In genomic region chr7:19116121-19117080, GRCh38 we compare ENCODE assay signal across 1 cellular context.
TF ChIP-seq lines count a peak whose summit lies in the region.

No MANE protein-coding gene starts in this region.

TF ChIP-seq in H1, 55 proteins besides CTCF, POLR2A, EP300 and RAD21:
- TF ChIP-seq TBP (IDR thresholded peaks at IDR 0.05; ENCODE audit: low read depth, low read length): no peak
- TF ChIP-seq CEBPB (IDR thresholded peaks at IDR 0.05; ENCODE audit: low read depth, low read length): no peak
- no peak for TF ChIP-seq BACH1 (IDR thresholded peaks at IDR 0.05; ENCODE audit: low read length)
- peak; percentile 85 for TF ChIP-seq CBX8 (IDR thresholded peaks at IDR 0.05; ENCODE audit: borderline replicate concordance, low read depth, low read length)
- no peak for TF ChIP-seq CHD1 (IDR thresholded peaks at IDR 0.05; ENCODE audit: low read depth, low read length)
- no peak for TF ChIP-seq POLR2AphosphoS5 (IDR thresholded peaks at IDR 0.05; ENCODE audit: low read depth, low read length)
- peak; percentile 67 for TF ChIP-seq ASH2L (IDR thresholded peaks at IDR 0.05; ENCODE audit: low read length)
- no peak for TF ChIP-seq KDM5A (IDR thresholded peaks at IDR 0.05; ENCODE audit: low read length)
- no peak for TF ChIP-seq HDAC6 (IDR thresholded peaks at IDR 0.05; ENCODE audit: low read depth, low read length)
- TF ChIP-seq SP4 (IDR thresholded peaks at IDR 0.05; ENCODE audit: low read length): no peak
- TF ChIP-seq BCL11A (IDR thresholded peaks at IDR 0.05; ENCODE audit: low read depth in 2 of 2, low read length in 2 of 2): no peak
- no peak for TF ChIP-seq TCF12 (IDR thresholded peaks at IDR 0.05; ENCODE audit: low read depth, low read length)
- no peak for TF ChIP-seq JUND (IDR thresholded peaks at IDR 0.05; ENCODE audit: low read length)
- TF ChIP-seq YY1 (IDR thresholded peaks at IDR 0.05; ENCODE audit: low read depth, low read length): no peak
- no peak for TF ChIP-seq SP2 (IDR thresholded peaks at IDR 0.05; ENCODE audit: low read length)
- TF ChIP-seq RNF2 (IDR thresholded peaks at IDR 0.05; ENCODE audit: borderline replicate concordance, low read depth, low read length, missing control alignments, poor library complexity, severe bottlenecking): peak; percentile 98
- no peak for TF ChIP-seq SRF (IDR thresholded peaks at IDR 0.05; ENCODE audit: low read depth, low read length)
- no peak for TF ChIP-seq RXRA (IDR thresholded peaks at IDR 0.05; ENCODE audit: insufficient read depth, low read depth, low read length)
- no peak for TF ChIP-seq CREB1 (IDR thresholded peaks at IDR 0.05)
- TF ChIP-seq PHF8 (conservative IDR thresholded peaks at IDR 0.05; ENCODE audit: low read depth, low read length): no peak
- no peak for TF ChIP-seq NANOG (IDR thresholded peaks at IDR 0.05; ENCODE audit: insufficient read depth, low read depth, low read length, poor library complexity, severe bottlenecking)
- peak; percentile 54; the same call in 1 of the 2 replicates for TF ChIP-seq RBBP5 (IDR thresholded peaks at IDR 0.05; ENCODE audit: borderline replicate concordance, low read depth, low read length)
- no peak for TF ChIP-seq TEAD4 (IDR thresholded peaks at IDR 0.05; ENCODE audit: low read depth, low read length)
- TF ChIP-seq POU5F1 (IDR thresholded peaks at IDR 0.05; ENCODE audit: low read depth, low read length): no peak
- no peak for TF ChIP-seq USF2 (IDR thresholded peaks at IDR 0.05; ENCODE audit: low read length)
- no peak for TF ChIP-seq GTF2F1 (IDR thresholded peaks at IDR 0.05; ENCODE audit: borderline replicate concordance, low read depth, low read length)
- TF ChIP-seq SUZ12 (IDR thresholded peaks at IDR 0.05; ENCODE audit: low read length): peak; percentile 98
- no peak for TF ChIP-seq BRCA1 (IDR thresholded peaks at IDR 0.05; ENCODE audit: low read depth, low read length)
- 0 out of 2 replicates have a peak, but pooled peaks have one; percentile 38 for TF ChIP-seq EGR1 (IDR thresholded peaks at IDR 0.05; ENCODE audit: borderline replicate concordance, low read depth, low read length)
- TF ChIP-seq JUN (IDR thresholded peaks at IDR 0.05; ENCODE audit: low read depth, low read length): no peak
- TF ChIP-seq CTBP2 (IDR thresholded peaks at IDR 0.05; ENCODE audit: borderline replicate concordance, insufficient read depth, insufficient read length, low read length): peak; percentile 97
- no peak for TF ChIP-seq TAF1 (IDR thresholded peaks at IDR 0.05; ENCODE audit: low read depth, low read length)
- TF ChIP-seq SIRT6 (IDR thresholded peaks at IDR 0.05; ENCODE audit: low read length): no peak
- TF ChIP-seq KDM4A (IDR thresholded peaks at IDR 0.05; ENCODE audit: low read depth, low read length, severe bottlenecking): peak; percentile 96
- no peak for TF ChIP-seq SP1 (IDR thresholded peaks at IDR 0.05; ENCODE audit: low read depth, low read length)
- TF ChIP-seq MAFK (IDR thresholded peaks at IDR 0.05; ENCODE audit: low read depth, low read length): no peak
- no peak for TF ChIP-seq ATF2 (IDR thresholded peaks at IDR 0.05; ENCODE audit: low read length)
- 0 out of 2 replicates have a peak, but pooled peaks have one; percentile 8 for TF ChIP-seq MAX (IDR thresholded peaks at IDR 0.05)
- no peak for TF ChIP-seq CHD7 (IDR thresholded peaks at IDR 0.05; ENCODE audit: insufficient replicate concordance, low read length)
- TF ChIP-seq SAP30 (IDR thresholded peaks at IDR 0.05; ENCODE audit: insufficient read depth, insufficient replicate concordance, low read length): no peak
- no peak for TF ChIP-seq SIX5 (IDR thresholded peaks at IDR 0.05; ENCODE audit: low read depth, low read length)
- TF ChIP-seq ZNF274 (IDR thresholded peaks at IDR 0.05; ENCODE audit: borderline replicate concordance, extremely low read depth, low read length): no peak
- TF ChIP-seq GABPA (IDR thresholded peaks at IDR 0.05; ENCODE audit: borderline replicate concordance, insufficient read depth, low read length): no peak
- no peak for TF ChIP-seq NRF1 (IDR thresholded peaks at IDR 0.05; ENCODE audit: low read depth, low read length)
- TF ChIP-seq FOSL1 (IDR thresholded peaks at IDR 0.05; ENCODE audit: insufficient read depth, low read depth, low read length): no peak
- TF ChIP-seq EZH2 (IDR thresholded peaks at IDR 0.05; ENCODE audit: low read depth, low read length, severe bottlenecking): peak; percentile 89
- no peak; the same call in 1 of the 2 replicates for TF ChIP-seq E2F6 (IDR thresholded peaks at IDR 0.05)
- no peak for TF ChIP-seq CBX5 (IDR thresholded peaks at IDR 0.05; ENCODE audit: low read depth, low read length)
- TF ChIP-seq KDM1A (IDR thresholded peaks at IDR 0.05; ENCODE audit: borderline replicate concordance, low read length): no peak
- TF ChIP-seq SIN3A (conservative IDR thresholded peaks at IDR 0.05 in 1 of 2, IDR thresholded peaks at IDR 0.05 in 1 of 2; ENCODE audit: low read depth in 1 of 2, low read length in 2 of 2): no peak
- no peak for TF ChIP-seq RFX5 (IDR thresholded peaks at IDR 0.05; ENCODE audit: borderline replicate concordance, low read depth, low read length)
- no peak for TF ChIP-seq HDAC2 (IDR thresholded peaks at IDR 0.05; ENCODE audit: borderline replicate concordance in 1 of 2, low read depth in 2 of 2, low read length in 2 of 2)
- TF ChIP-seq ATF3 (IDR thresholded peaks at IDR 0.05; ENCODE audit: insufficient read depth, low read depth, low read length): no peak
- no peak for TF ChIP-seq CHD2 (IDR thresholded peaks at IDR 0.05; ENCODE audit: low read length)
- no peak for TF ChIP-seq TAF7 (optimal IDR thresholded peaks at IDR 0.05; ENCODE audit: borderline replicate concordance, low read depth, low read length)
